31 cellular contexts compared by ENCODE assay signal in genomic region chr1:38776466-38776865, GRCh38.
"Had no signal": no experiment of that assay in that cellular context is flagged by ENCODE, and none has a peak within 500 bp of the region (broad histone marks: within the 10 kb centered on the region; RNA-seq: fewer than 3 reads in every experiment).

No MANE protein-coding gene starts in this region.

- H3K27ac ChIP-seq: brain microvascular endothelial cell, SK-N-MC had no signal

- ATAC-seq: activated T-helper 17 cell treated with anti-CD3 and anti-CD28 coated beads, Interleukin-2, amount 50 U/mL, for 72 hours; Panc1; Right ventricle myocardium inferior; T-cell had no signal

- FAIRE-seq: colon, TTC549 had no signal

- H3K36me3 ChIP-seq: brain microvascular endothelial cell had no signal

- DNase-seq: activated CD4-positive, alpha-beta memory T cell treated with anti-CD3 and anti-CD28 coated beads for 36 hours; activated CD4-positive, alpha-beta T cell treated with anti-CD3 and anti-CD28 coated beads, Interleukin-2, amount 10 ng/mL, durations not matched to agents 7 days and 5 days; activated CD4-positive, CD25-positive, alpha-beta regulatory T cell; activated CD8-positive, alpha-beta memory T cell treated with anti-CD3 and anti-CD28 coated beads for 24 hours; activated gamma-delta T cell; activated naive CD4-positive, alpha-beta T cell treated with anti-CD3 and anti-CD28 coated beads, Interleukin-2, amount 10 ng/mL, durations not matched to agents 7 days and 5 days; activated naive CD8-positive, alpha-beta T cell treated with anti-CD3 and anti-CD28 coated beads for 36 hours; activated T-cell treated with anti-CD3 and anti-CD28 coated beads for 4 hours; activated T-cell treated with anti-CD3 and anti-CD28 coated beads, Interleukin-2, amount 50 U/mL, for 48 hours; brain microvascular endothelial cell; cerebellar nuclear complex; Karpas-422; MM.1S; NCI-H1694 treated with DMSO at 0.1 percent for 48 hours; NCI-H2029 treated with DMSO at 0.1 percent for 48 hours; NCI-H2171; NCI-H226; NCI-H510A treated with DMSO at 0.1 percent for 48 hours; NCI-H69; NK-92 treated with Interleukin-12 subunit alpha and Interleukin-12 subunit beta, amount 100 ng/mL, for 24 hours; OCI-M1; RPMI8226; T-cell; T-helper 2 cell; T1000 had no signal

- H3K4me3 ChIP-seq: SK-N-MC had no signal

- H3K27me3 ChIP-seq: brain microvascular endothelial cell had no signal
